ENCODE assay signal across 9 cellular contexts in genomic region chr20:21102691-21103311, GRCh38. TPM values are rescaled to one million over a fixed set of nuclear protein-coding genes. Genes with fewer than 3 reads are reported as not detected.
DNase-seq lines count a peak whose midpoint lies in the region.
"Had no signal": no experiment of that assay in that cellular context is flagged by ENCODE, and none has a peak within 500 bp of the region (broad histone marks: within the 10 kb centered on the region; RNA-seq: fewer than 3 reads in every experiment).

No MANE protein-coding gene starts in this region.

- peak overlapping the region; percentile 63 to 78 for H3K4me3 ChIP-seq in duodenal mucosa (ENCODE audit: low read depth in 1 of 2, low read length in 2 of 2)

- peaks cover 23 to 31% of the 10 kb centered on the region in 2 donors for H3K4me1 ChIP-seq in duodenal mucosa (ENCODE audit: control insufficient read depth in 1 of 2, insufficient read depth in 2 of 2, low read length in 2 of 2)

- peak overlapping the region; percentile 79 for H3K4me3 Mint-ChIP-seq in activated CD4-positive, alpha-beta T cell treated with anti-CD3 and anti-CD28 coated beads, Interleukin-2, amount 10 ng/mL, durations not matched to agents 24 days and 14 days

- intact Hi-C loops in activated CD4-positive, alpha-beta T cell treated with anti-CD3 and anti-CD28 coated beads, Interleukin-2, amount 10 ng/mL, durations not matched to agents 24 days and 14 days (cut with micrococcal nuclease): loop anchor here (2.0 to 10.0 kb wide), 2 partner anchors 132 to 604 kb away; no protein-coding TSS in a partner anchor

- H3K27me3 ChIP-seq in duodenal mucosa (ENCODE audit: control insufficient read depth in 1 of 2, insufficient read depth in 2 of 2, low read length in 2 of 2): peaks cover 73 to 98% of the 10 kb centered on the region in 2 donors

- peak; percentile 84 for DNase-seq in activated CD4-positive, alpha-beta T cell treated with anti-CD3 and anti-CD28 coated beads, Interleukin-2, amount 10 ng/mL, durations not matched to agents 24 days and 14 days
- DNase-seq in activated CD4-positive, alpha-beta T cell treated with anti-CD3 and anti-CD28 coated beads, Interleukin-2, amount 50 U/mL, for 4 hours: no peak
- DNase-seq in RPMI7951 (ENCODE audit: low read depth) (peak; percentile 60), myocyte (ENCODE audit: low read depth) (peak; percentile 14), 8988T (no peak), DMS 273 (lab: John Stamatoyannopoulos, UW; ENCODE audit: unreplicated experiment) (no peak), NCI-H1092 treated with DMSO at 0.1 percent for 48 hours (lab: John Stamatoyannopoulos, UW) (no peak)

- H3K27ac Mint-ChIP-seq in activated CD4-positive, alpha-beta T cell treated with anti-CD3 and anti-CD28 coated beads, Interleukin-2, amount 10 ng/mL, durations not matched to agents 24 days and 14 days: peak overlapping the region; percentile 59

- H3K36me3 ChIP-seq in duodenal mucosa (ENCODE audit: control insufficient read depth in 1 of 2, insufficient read depth in 2 of 2, low read length in 2 of 2): no peaks in the 10 kb centered on the region

- H3K27ac ChIP-seq in duodenal mucosa (ENCODE audit: low read depth, low read length): no peak overlapping the region

- peaks cover 78% of the 10 kb centered on the region for H3K27me3 Mint-ChIP-seq in activated CD4-positive, alpha-beta T cell treated with anti-CD3 and anti-CD28 coated beads, Interleukin-2, amount 10 ng/mL, durations not matched to agents 24 days and 14 days

- peaks cover 38% of the 10 kb centered on the region for H3K4me1 Mint-ChIP-seq in activated CD4-positive, alpha-beta T cell treated with anti-CD3 and anti-CD28 coated beads, Interleukin-2, amount 10 ng/mL, durations not matched to agents 24 days and 14 days

- H3K9me3 Mint-ChIP-seq in activated CD4-positive, alpha-beta T cell treated with anti-CD3 and anti-CD28 coated beads, Interleukin-2, amount 10 ng/mL, durations not matched to agents 24 days and 14 days: peaks cover 4% of the 10 kb centered on the region

- peak overlapping the region in 1 of 2 donors; percentile 52 for H3K9ac ChIP-seq in duodenal mucosa (ENCODE audit: low read depth in 1 of 2, low read length in 2 of 2)

- H3K9me3 ChIP-seq in duodenal mucosa (ENCODE audit: control insufficient read depth in 1 of 2, low read length in 2 of 2): no peaks in the 10 kb centered on the region

- H3K36me3 Mint-ChIP-seq in activated CD4-positive, alpha-beta T cell treated with anti-CD3 and anti-CD28 coated beads, Interleukin-2, amount 10 ng/mL, durations not matched to agents 24 days and 14 days (ENCODE audit: low read depth): peaks cover 2% of the 10 kb centered on the region

RNA-seq across cellular contexts. Expression of gene LINC00237, which starts 3.4 kb away (rescaled TPM):
- not detected in 2 replicates for total RNA-seq in activated CD4-positive, alpha-beta T cell treated with anti-CD3 and anti-CD28 coated beads, Interleukin-2, amount 10 ng/mL, durations not matched to agents 24 days and 14 days
- total RNA-seq in RPMI7951 (2014; rRNA removed; shearing (Covaris generic)): not detected in 2 replicates
- total RNA-seq in myocyte: not detected in 2 replicates
- polyA plus RNA-seq in myocyte (2012): not detected
- total RNA-seq: activated CD8-positive, alpha-beta memory T cell treated with anti-CD3 and anti-CD28 coated beads for 36 hours had no signal

RNA-seq across cellular contexts. Expression of gene KIZ, which starts 23.1 kb away (rescaled TPM):
- total RNA-seq in activated CD4-positive, alpha-beta T cell treated with anti-CD3 and anti-CD28 coated beads, Interleukin-2, amount 10 ng/mL, durations not matched to agents 24 days and 14 days: 7.5 and 9.3 TPM in 2 replicates
- total RNA-seq in RPMI7951 (2014; rRNA removed; shearing (Covaris generic)): 13.0 and 15.7 TPM in 2 replicates
- total RNA-seq in myocyte: 16.9 and 29.0 TPM in 2 replicates
- 9.8 TPM for polyA plus RNA-seq in myocyte (2012)

Comparison
In these comparisons a context has a peak if more than half of its experiments do, and no peak if none do; other contexts are left out.
1. DNase-seq: peak in activated CD4-positive, alpha-beta T cell treated with anti-CD3 and anti-CD28 coated beads, Interleukin-2, amount 10 ng/mL, durations not matched to agents 24 days and 14 days (single experiment), RPMI7951 (single experiment) and myocyte (single experiment); none in activated CD4-positive, alpha-beta T cell treated with anti-CD3 and anti-CD28 coated beads, Interleukin-2, amount 50 U/mL, for 4 hours (0 of 2), 8988T (single experiment), DMS 273 (single experiment) and NCI-H1092 treated with DMSO at 0.1 percent for 48 hours (single experiment).